ENCODE assay signal across 20 cellular contexts in the genomic region with DNA sequence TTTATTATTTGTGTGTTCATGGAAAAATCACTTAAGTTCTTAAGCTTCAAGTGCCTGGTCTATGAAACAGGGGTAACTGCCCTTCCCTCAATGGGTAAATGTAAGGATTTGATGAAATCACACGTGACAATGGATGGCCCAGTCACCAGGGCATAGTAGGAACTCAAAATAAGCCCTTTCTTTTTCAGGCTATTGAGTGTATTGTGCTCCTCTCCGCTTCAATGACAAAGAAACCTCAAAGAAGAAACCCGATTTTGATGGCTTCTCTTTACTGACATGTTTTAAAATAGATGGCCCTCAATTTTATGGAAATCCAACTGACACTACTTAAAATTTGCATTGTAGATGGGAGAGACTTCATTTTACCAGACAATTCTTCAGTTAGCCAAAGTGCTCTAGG.
"Had no signal": no experiment of that assay in that cellular context is flagged by ENCODE, and none has a peak within 500 bp of the region (broad histone marks: within the 10 kb centered on the region; RNA-seq: fewer than 3 reads in every experiment).

No MANE protein-coding gene starts in this region.

- H3K4me1 ChIP-seq: psoas muscle, right lobe of liver, suprapubic skin, thyroid gland had no signal

- H3K9me3 ChIP-seq: neutrophil, psoas muscle, right lobe of liver, suprapubic skin, thyroid gland had no signal

- H3K36me3 ChIP-seq: heart left ventricle, neutrophil, right lobe of liver, suprapubic skin, thyroid gland had no signal

- ATAC-seq: esophagus mucosa; heart left ventricle; left colon; psoas muscle; right lobe of liver; stimulated activated effector memory CD8-positive, alpha-beta T cell treated with anti-CD3 and anti-CD28 coated beads, Interleukin-12 subunit alpha, Interleukin-12 subunit beta, amount 100 ng/mL, for 72 hours; stimulated activated naive CD8-positive, alpha-beta T cell treated with anti-CD3 and anti-CD28 coated beads, Interleukin-15, Interleukin-2, amounts not matched to agents 100 U/mL and 50 U/mL, for 24 hours had no signal

- H3K27ac ChIP-seq: heart left ventricle, neutrophil, psoas muscle, right lobe of liver, suprapubic skin, thyroid gland had no signal

- DNase-seq: effector memory CD4-positive, alpha-beta T cell; heart left ventricle; hippocampal formation; kidney; left colon; mesendoderm; naive B cell; nephron progenitor cell; psoas muscle; retina; right lobe of liver; stimulated activated CD4-positive, alpha-beta T cell treated with anti-CD3 and anti-CD28 coated beads, Interleukin-4, amount 100 ng/mL, for 1 hour; stimulated activated CD8-positive, alpha-beta memory T cell treated with anti-CD3 and anti-CD28 coated beads, Interleukin-4, amount 100 ng/mL, for 48 hours; stimulated activated naive CD8-positive, alpha-beta T cell treated with anti-CD3 and anti-CD28 coated beads, Interleukin-15, Interleukin-2, amounts not matched to agents 100 U/mL and 50 U/mL, for 24 hours; thyroid gland had no signal

- H3K4me3 Mint-ChIP-seq: naive B cell; nephron progenitor cell; stimulated activated effector memory CD8-positive, alpha-beta T cell treated with anti-CD3 and anti-CD28 coated beads, Interleukin-12 subunit alpha, Interleukin-12 subunit beta, amount 100 ng/mL, for 72 hours; type B pancreatic cell had no signal

- H3K4me1 Mint-ChIP-seq: naive B cell; nephron progenitor cell; stimulated activated effector memory CD8-positive, alpha-beta T cell treated with anti-CD3 and anti-CD28 coated beads, Interleukin-12 subunit alpha, Interleukin-12 subunit beta, amount 100 ng/mL, for 72 hours had no signal

- H3K27me3 ChIP-seq: neutrophil, right lobe of liver, suprapubic skin, thyroid gland had no signal

- H3K4me3 ChIP-seq: heart left ventricle, psoas muscle, right lobe of liver, suprapubic skin, thyroid gland had no signal

- H3K36me3 Mint-ChIP-seq: naive B cell; stimulated activated effector memory CD8-positive, alpha-beta T cell treated with anti-CD3 and anti-CD28 coated beads, Interleukin-12 subunit alpha, Interleukin-12 subunit beta, amount 100 ng/mL, for 72 hours; type B pancreatic cell had no signal

- H3K9me3 Mint-ChIP-seq: nephron progenitor cell; stimulated activated effector memory CD8-positive, alpha-beta T cell treated with anti-CD3 and anti-CD28 coated beads, Interleukin-12 subunit alpha, Interleukin-12 subunit beta, amount 100 ng/mL, for 72 hours; type B pancreatic cell had no signal

- H3K27ac Mint-ChIP-seq: naive B cell; nephron progenitor cell; stimulated activated effector memory CD8-positive, alpha-beta T cell treated with anti-CD3 and anti-CD28 coated beads, Interleukin-12 subunit alpha, Interleukin-12 subunit beta, amount 100 ng/mL, for 72 hours; type B pancreatic cell had no signal
